In the genomic region with DNA sequence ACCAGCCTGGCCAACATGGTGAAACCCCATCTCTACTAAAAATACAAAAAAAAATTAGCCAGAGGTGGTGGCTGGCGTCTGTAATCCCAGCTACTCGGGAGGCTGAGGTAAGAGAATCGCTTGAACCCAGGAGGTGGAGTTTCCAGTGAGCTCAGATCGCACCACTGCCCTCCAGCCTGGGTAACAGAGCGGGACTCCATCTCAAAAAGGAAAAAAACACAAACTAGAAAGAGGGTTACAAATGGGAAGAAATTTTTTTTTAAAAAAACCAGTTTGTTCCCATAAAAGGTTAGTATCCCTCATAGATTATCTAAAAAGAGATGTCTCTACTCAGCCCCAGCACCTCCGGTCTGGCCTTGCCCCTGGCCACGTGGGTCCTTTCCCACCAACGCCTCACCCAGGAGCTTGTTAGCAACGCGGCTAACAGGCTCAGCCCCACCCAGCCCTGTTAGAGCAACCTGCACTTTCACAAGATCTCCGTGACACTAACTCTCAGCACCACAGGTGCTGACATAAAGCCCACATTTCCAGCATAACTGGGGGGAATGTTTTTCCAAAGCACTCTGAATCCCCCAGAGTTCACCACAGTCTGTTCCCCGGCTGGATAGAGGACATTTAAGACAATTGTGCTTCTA, we compare ENCODE assay signal across 8 cellular contexts. TPM values are rescaled to one million over a fixed set of nuclear protein-coding genes. Genes with fewer than 3 reads are reported as not detected.
DNase-seq lines count a peak whose midpoint lies in the region; ATAC-seq and TF ChIP-seq lines count a peak whose summit lies in the region.

No MANE protein-coding gene starts in this region.

- peak overlapping the region; percentile 78 for H3K4me3 Mint-ChIP-seq in T-helper 17 cell
- peak overlapping the region; percentile 99 for H3K4me3 Mint-ChIP-seq in endodermal cell

- H2AFZ ChIP-seq in GM23248, result peak overlapping the region; percentile 92; the same call in 1 of the 2 replicates

- ATAC-seq in T-helper 17 cell, result peak; percentile 72
- ATAC-seq in GM18867 (IDR thresholded peaks at IDR 0.05; ENCODE audit: unreplicated experiment), result no peak

- H3K9me3 ChIP-seq in GM23248 (ENCODE audit: low read depth), result no peaks in the 10 kb centered on the region
- H3K9me3 ChIP-seq in T-helper 17 cell (ENCODE audit: control insufficient read depth, low read length, poor library complexity, severe bottlenecking), result no peaks in the 10 kb centered on the region
- H3K9me3 ChIP-seq in endodermal cell (ENCODE audit: control insufficient read depth, low read length), result no peaks in the 10 kb centered on the region
- H3K9me3 ChIP-seq in prostate gland, result no peaks in the 10 kb centered on the region

- peak; percentile 38 for DNase-seq in GM23248
- no peak for DNase-seq in T-helper 17 cell
- peak; percentile 89 for DNase-seq in endodermal cell
- peak; percentile 57 for DNase-seq in prostate gland (ENCODE audit: low spot score)
- no peak for DNase-seq in NCI-H2081 (lab: John Stamatoyannopoulos, UW)
- DNase-seq in NCI-H510A treated with DMSO at 0.1 percent for 48 hours (lab: John Stamatoyannopoulos, UW), result no peak
- no peak for DNase-seq in NCI-H510A (lab: John Stamatoyannopoulos, UW)

- H3K4me2 ChIP-seq in GM23248 (ENCODE audit: unreplicated experiment), result no peak overlapping the region

- H3K4me1 ChIP-seq in GM23248 (ENCODE audit: insufficient read depth) (peaks cover 12% of the 10 kb centered on the region), endodermal cell (ENCODE audit: control insufficient read depth, insufficient read depth, low read length) (peaks cover 14% of the 10 kb centered on the region), prostate gland (replicated peaks) (no peaks in the 10 kb centered on the region)

- H3K36me3 ChIP-seq in GM23248 (ENCODE audit: low read depth) (no peaks in the 10 kb centered on the region), endodermal cell (ENCODE audit: control insufficient read depth, insufficient read depth, low read length) (peaks cover 45% of the 10 kb centered on the region), prostate gland (no peaks in the 10 kb centered on the region)

- H3K9me2 ChIP-seq in GM23248 (ENCODE audit: insufficient read depth), result no peaks in the 10 kb centered on the region

- no peak for TF ChIP-seq CTCF in endodermal cell (conservative IDR thresholded peaks at IDR 0.05)
- no peak for TF ChIP-seq CTCF in prostate gland (IDR thresholded peaks at IDR 0.05)

- H3K79me2 ChIP-seq in GM23248 (ENCODE audit: insufficient read depth), result no peaks in the 10 kb centered on the region

- H3K9me3 Mint-ChIP-seq in endodermal cell, result no peaks in the 10 kb centered on the region

- in situ Hi-C loops in GM23248 (cut with MboI), result no loop called here

- H3K36me3 Mint-ChIP-seq in T-helper 17 cell (ENCODE audit: low read depth) (no peaks in the 10 kb centered on the region), endodermal cell (ENCODE audit: low read depth) (peaks cover 42% of the 10 kb centered on the region)

- H3K4me3 ChIP-seq in GM23248 (peak overlapping the region; percentile 75; the same call in 1 of the 2 replicates), endodermal cell (ENCODE audit: low read length) (peak overlapping the region; percentile 100), prostate gland (peak overlapping the region; percentile 28 to 41)

- WGBS in GM23248 (ENCODE audit: low coverage in 1 of 2, low lambda C conversion rate in 2 of 2, missing lambda C conversion rate in 2 of 2), 2 experiments, result 21 to 29% methylated on average over 12 of the region's 12 CpGs
- 6 to 8% methylated on average over 9 to 12 of the region's 12 CpGs for WGBS in endodermal cell (ENCODE audit: insufficient coverage in 1 of 2, insufficient read length in 1 of 2), 2 experiments
- WGBS in prostate gland, result 24% methylated on average over 12 of the region's 12 CpGs

- no peaks in the 10 kb centered on the region for H3F3A ChIP-seq in GM23248 (ENCODE audit: insufficient read depth)

- H3K27ac ChIP-seq in GM23248, result no peak overlapping the region
- peak overlapping the region; percentile 51 for H3K27ac ChIP-seq in endodermal cell (ENCODE audit: low read depth, low read length)
- H3K27ac ChIP-seq in prostate gland, result peak overlapping the region; percentile 67 to 75

- no peak overlapping the region for H3K9ac ChIP-seq in GM23248
- H3K9ac ChIP-seq in endodermal cell (ENCODE audit: extremely low read depth, low read length, poor library complexity, severe bottlenecking), result peak overlapping the region; percentile 97

- intact Hi-C loops in prostate gland (cut with DNase I), result no loop called here

- H3K27me3 Mint-ChIP-seq in T-helper 17 cell (peaks cover 50% of the 10 kb centered on the region), endodermal cell (ENCODE audit: insufficient read depth) (peaks cover 5% of the 10 kb centered on the region)

- peak; percentile 64 for TF ChIP-seq POLR2A in prostate gland (IDR thresholded peaks at IDR 0.05)

- H3K27ac Mint-ChIP-seq in T-helper 17 cell, result peak overlapping the region; percentile 80
- H3K27ac Mint-ChIP-seq in endodermal cell, result peak overlapping the region; percentile 99

- H3K4me1 Mint-ChIP-seq in T-helper 17 cell, result peaks cover 11% of the 10 kb centered on the region
- H3K4me1 Mint-ChIP-seq in endodermal cell, result peaks cover 29% of the 10 kb centered on the region

- no peaks in the 10 kb centered on the region for H3K27me3 ChIP-seq in GM23248 (replicated peaks; ENCODE audit: insufficient read depth)
- H3K27me3 ChIP-seq in endodermal cell (ENCODE audit: control insufficient read depth, insufficient read depth, low read length, poor library complexity, severe bottlenecking), result no peaks in the 10 kb centered on the region
- H3K27me3 ChIP-seq in prostate gland (replicated peaks; ENCODE audit: insufficient read depth), result peaks cover under 1% of the 10 kb centered on the region

- H4K20me1 ChIP-seq in GM23248 (ENCODE audit: insufficient read depth), result no peaks in the 10 kb centered on the region

RNA-seq across cellular contexts. Expression of gene DMKN, which starts 4.3 kb away (rescaled TPM):
- 20.0 and 25.4 TPM in 2 replicates for total RNA-seq in GM23248 (2014; rRNA removed; shearing (Covaris generic))
- polyA plus RNA-seq in GM23248 (2016; fragmentation: Nextera tagmentation; extraction: Ambion mirVana), result 30.9 and 34.5 TPM in 2 replicates
- total RNA-seq in T-helper 17 cell (not detected), endodermal cell (100 to 1,000 TPM; 430 to 451 TPM), prostate gland (10 to 100 TPM; 50.9 to 80.5 TPM)
- 127 TPM for polyA plus RNA-seq in endodermal cell (2013, experiment 1 of 2)
- polyA plus RNA-seq in endodermal cell (2013, experiment 2 of 2), result 121 TPM

RNA-seq across cellular contexts. Expression of gene KRTDAP, which starts 18.9 kb away (rescaled TPM):
- not detected in 2 replicates for total RNA-seq in GM23248 (2014; rRNA removed; shearing (Covaris generic))
- polyA plus RNA-seq in GM23248 (2016; fragmentation: Nextera tagmentation; extraction: Ambion mirVana), result not detected in 2 replicates
- not detected for total RNA-seq in T-helper 17 cell
- total RNA-seq in endodermal cell, result 1 to 10 TPM; 3.4 to 4.2 TPM
- polyA plus RNA-seq in endodermal cell (2013, experiment 1 of 2), result not detected
- 0.70 TPM for polyA plus RNA-seq in endodermal cell (2013, experiment 2 of 2)
- 10 to 100 TPM in 1 of 2 donors, 1 to 10 TPM in 1; 3.6 to 58.6 TPM for total RNA-seq in prostate gland

RNA-seq across cellular contexts. Expression of gene SBSN, which starts 19.0 kb away (rescaled TPM):
- total RNA-seq in GM23248 (2014; rRNA removed; shearing (Covaris generic)), result 3.2 and 4.3 TPM in 2 replicates
- polyA plus RNA-seq in GM23248 (2016; fragmentation: Nextera tagmentation; extraction: Ambion mirVana), result 7.9 and 8.8 TPM in 2 replicates
- total RNA-seq in T-helper 17 cell, result not detected
- not detected for total RNA-seq in endodermal cell
- polyA plus RNA-seq in endodermal cell (2013, experiment 1 of 2), result not detected
- polyA plus RNA-seq in endodermal cell (2013, experiment 2 of 2), result not detected
- total RNA-seq in prostate gland, result 1 to 10 TPM in 1 of 2 donors, under 1 TPM in 1; 0.32 to 4.9 TPM

RNA-seq across cellular contexts. Expression of gene GAPDHS, which starts 24.1 kb away (rescaled TPM):
- not detected in 2 replicates for total RNA-seq in GM23248 (2014; rRNA removed; shearing (Covaris generic))
- polyA plus RNA-seq in GM23248 (2016; fragmentation: Nextera tagmentation; extraction: Ambion mirVana), result not detected in 2 replicates
- total RNA-seq in T-helper 17 cell (not detected), endodermal cell (not detected), prostate gland (10 to 100 TPM in 1 of 2 donors, not detected in 1; 13.4 TPM)
- polyA plus RNA-seq in endodermal cell (2013, experiment 1 of 2), result not detected
- not detected for polyA plus RNA-seq in endodermal cell (2013, experiment 2 of 2)

RNA-seq across cellular contexts. Expression of gene TMEM147, which starts 36.3 kb away (rescaled TPM):
- total RNA-seq in GM23248 (2014; rRNA removed; shearing (Covaris generic)), result 108 and 129 TPM in 2 replicates
- polyA plus RNA-seq in GM23248 (2016; fragmentation: Nextera tagmentation; extraction: Ambion mirVana), result 203 and 214 TPM in 2 replicates
- 10 to 100 TPM; 30.5 to 37.0 TPM for total RNA-seq in T-helper 17 cell
- 100 to 1,000 TPM; 109 to 119 TPM for total RNA-seq in endodermal cell
- 86.5 TPM for polyA plus RNA-seq in endodermal cell (2013, experiment 1 of 2)
- 87.1 TPM for polyA plus RNA-seq in endodermal cell (2013, experiment 2 of 2)
- total RNA-seq in prostate gland, result 100 to 1,000 TPM; 105 to 120 TPM

Comparison
In these comparisons a context has a peak if more than half of its experiments do, and no peak if none do; other contexts are left out.
1. DNase-seq: peak in GM23248 (single experiment), endodermal cell (single experiment) and prostate gland (single experiment); none in T-helper 17 cell (0 of 3), NCI-H2081 (0 of 2), NCI-H510A treated with DMSO at 0.1 percent for 48 hours (single experiment) and NCI-H510A (single experiment).
2. H3K4me3 ChIP-seq: peak in every context shown above with its lines; median percentile 100 in endodermal cell; 75 in GM23248; 34 in prostate gland.
3. RNA of gene DMKN, which starts 4.3 kb away (total RNA-seq): 430 to 451 TPM in endodermal cell, 50.9 to 80.5 TPM in prostate gland and 20.0 to 25.4 TPM in GM23248; not detected in T-helper 17 cell; every median in the first group is over 10 times any median in the second.